Comparison of ENCODE assay signal across 28 cellular contexts in the genomic region with DNA sequence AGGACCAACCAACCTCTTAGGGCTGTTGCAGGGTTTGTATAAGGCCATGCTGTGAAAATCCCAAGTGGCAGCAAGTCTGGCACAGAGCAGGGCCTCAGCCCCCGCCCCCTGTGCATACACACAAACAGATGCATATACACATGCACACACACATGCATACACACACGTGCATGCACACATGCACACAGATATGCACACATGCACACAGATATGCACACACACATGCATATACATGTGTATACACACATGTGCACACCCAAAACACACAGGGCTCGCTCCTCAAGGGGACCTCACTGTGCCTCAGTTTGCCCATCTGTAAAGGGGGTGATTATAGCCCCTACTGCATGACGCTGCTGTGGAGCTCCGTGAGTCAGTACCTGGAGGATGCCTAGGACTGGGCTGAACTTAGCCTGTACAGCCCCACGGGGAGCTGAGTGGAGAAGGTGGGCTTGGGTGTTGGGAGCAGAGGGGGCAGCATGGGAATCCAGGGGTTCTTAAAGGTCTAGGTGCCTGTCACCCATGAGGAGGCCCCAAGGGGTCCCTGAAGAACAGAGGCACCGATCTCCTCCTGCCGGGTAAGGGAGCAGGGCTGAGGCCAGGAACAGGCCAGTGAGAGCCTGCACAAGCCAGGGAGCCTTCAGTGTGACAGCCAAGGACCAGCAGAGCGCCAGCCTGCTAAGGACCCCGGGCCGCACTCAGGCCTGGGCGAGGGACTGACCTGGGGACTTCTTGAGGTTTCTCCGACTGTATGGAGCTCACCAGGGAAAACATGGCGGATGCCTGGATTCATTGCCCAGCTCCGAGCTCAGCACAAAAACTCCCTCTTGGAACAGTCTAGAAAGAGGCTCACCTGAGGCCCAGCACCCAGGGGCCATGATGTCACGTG. TPM values are rescaled to one million over a fixed set of nuclear protein-coding genes. Genes with fewer than 3 reads are reported as not detected.
"Had no signal": no experiment of that assay in that cellular context is flagged by ENCODE, and none has a peak within 500 bp of the region (broad histone marks: within the 10 kb centered on the region; RNA-seq: fewer than 3 reads in every experiment).

No MANE protein-coding gene starts in this region.

- H3K27ac ChIP-seq: body of pancreas, cardiac muscle cell, epithelial cell of prostate, heart left ventricle, thoracic aorta had no signal

- H3K4me3 ChIP-seq: body of pancreas, cardiac muscle cell, heart left ventricle, mucosa of descending colon, thoracic aorta had no signal

- H3K4me1 Mint-ChIP-seq: activated B cell treated with CpG ODN at 0.5 μM for 24 hours; activated naive CD4-positive, alpha-beta T cell treated with anti-CD3 and anti-CD28 coated beads, Interleukin-2, amount 50 U/mL, for 24 hours; stimulated activated effector memory CD8-positive, alpha-beta T cell treated with anti-CD3 and anti-CD28 coated beads, Interleukin-12 subunit alpha, Interleukin-12 subunit beta, amount 100 ng/mL, for 72 hours; T-helper 17 cell had no signal

- H3K4me3 Mint-ChIP-seq: activated B cell treated with CpG ODN at 0.5 μM for 24 hours; activated CD4-positive, alpha-beta memory T cell treated with anti-CD3 and anti-CD28 coated beads for 36 hours; activated naive CD4-positive, alpha-beta T cell treated with anti-CD3 and anti-CD28 coated beads, Interleukin-2, amount 50 U/mL, for 24 hours; endodermal cell; nephron progenitor cell; stimulated activated effector memory CD8-positive, alpha-beta T cell treated with anti-CD3 and anti-CD28 coated beads, Interleukin-12 subunit alpha, Interleukin-12 subunit beta, amount 100 ng/mL, for 72 hours; T-helper 17 cell had no signal

- H3K27me3 ChIP-seq: body of pancreas, cardiac muscle cell had no signal

- FAIRE-seq: keratinocyte, small intestine had no signal

- H3K9me3 ChIP-seq: body of pancreas, heart left ventricle, mucosa of descending colon, thoracic aorta had no signal

- H3K36me3 ChIP-seq: cardiac muscle cell, heart left ventricle, thoracic aorta had no signal

- ATAC-seq: body of pancreas, sciatic nerve, T-helper 17 cell had no signal

- DNase-seq: activated B cell treated with CpG ODN at 0.5 μM for 24 hours; activated CD4-positive, alpha-beta T cell treated with anti-CD3 and anti-CD28 coated beads for 4 hours; activated T-cell treated with anti-CD3 and anti-CD28 coated beads, Interleukin-2, amount 50 U/mL, for 48 hours; anterior cingulate cortex; body of pancreas; cortex of kidney; mucosa of descending colon; nephron progenitor cell; occipital lobe; small intestine; stimulated activated CD4-positive, alpha-beta T cell treated with anti-CD3 and anti-CD28 coated beads, Interleukin-2, amount 100 ng/mL, for 24 hours; SW 1271; T-helper 17 cell had no signal

- H3K4me1 ChIP-seq: body of pancreas, heart left ventricle had no signal

- H3K27me3 Mint-ChIP-seq: activated B cell treated with CpG ODN at 0.5 μM for 24 hours; activated CD4-positive, alpha-beta memory T cell treated with anti-CD3 and anti-CD28 coated beads for 36 hours; activated naive CD4-positive, alpha-beta T cell treated with anti-CD3 and anti-CD28 coated beads, Interleukin-2, amount 50 U/mL, for 24 hours had no signal

- H3K27ac Mint-ChIP-seq: activated B cell treated with CpG ODN at 0.5 μM for 24 hours; activated CD4-positive, alpha-beta memory T cell treated with anti-CD3 and anti-CD28 coated beads for 36 hours; activated naive CD4-positive, alpha-beta T cell treated with anti-CD3 and anti-CD28 coated beads, Interleukin-2, amount 50 U/mL, for 24 hours; endodermal cell; nephron progenitor cell; stimulated activated effector memory CD8-positive, alpha-beta T cell treated with anti-CD3 and anti-CD28 coated beads, Interleukin-12 subunit alpha, Interleukin-12 subunit beta, amount 100 ng/mL, for 72 hours; T-helper 17 cell had no signal

- H3K9me3 Mint-ChIP-seq: activated B cell treated with CpG ODN at 0.5 μM for 24 hours; activated CD4-positive, alpha-beta memory T cell treated with anti-CD3 and anti-CD28 coated beads for 36 hours; activated naive CD4-positive, alpha-beta T cell treated with anti-CD3 and anti-CD28 coated beads, Interleukin-2, amount 50 U/mL, for 24 hours; endodermal cell; nephron progenitor cell; stimulated activated effector memory CD8-positive, alpha-beta T cell treated with anti-CD3 and anti-CD28 coated beads, Interleukin-12 subunit alpha, Interleukin-12 subunit beta, amount 100 ng/mL, for 72 hours had no signal

RNA-seq across cellular contexts. Expression of a gene that starts 24.0 kb away (rescaled TPM):
- total RNA-seq: activated B cell treated with CpG ODN at 0.5 μM for 24 hours; activated CD4-positive, alpha-beta memory T cell treated with anti-CD3 and anti-CD28 coated beads for 36 hours; body of pancreas; cardiac muscle cell; cerebellum; endodermal cell; fibroblast of villous mesenchyme; heart left ventricle; left lobe of liver; occipital lobe; renal cortical epithelial cell; sciatic nerve; T-helper 17 cell; thoracic aorta; ureter had no signal
- polyA plus RNA-seq: cardiac muscle cell, heart left ventricle, keratinocyte had no signal

RNA-seq across cellular contexts. Expression of a gene that starts 25.3 kb away (rescaled TPM):
- total RNA-seq: activated B cell treated with CpG ODN at 0.5 μM for 24 hours; activated CD4-positive, alpha-beta memory T cell treated with anti-CD3 and anti-CD28 coated beads for 36 hours; body of pancreas; cardiac muscle cell; cerebellum; endodermal cell; fibroblast of villous mesenchyme; heart left ventricle; left lobe of liver; occipital lobe; renal cortical epithelial cell; sciatic nerve; T-helper 17 cell; thoracic aorta; ureter had no signal
- polyA plus RNA-seq: cardiac muscle cell, heart left ventricle, keratinocyte had no signal

RNA-seq across cellular contexts. Expression of a gene that starts 53.4 kb away (rescaled TPM):
- total RNA-seq: activated CD4-positive, alpha-beta memory T cell treated with anti-CD3 and anti-CD28 coated beads for 36 hours; cardiac muscle cell; cerebellum; endodermal cell; fibroblast of villous mesenchyme; heart left ventricle; occipital lobe; renal cortical epithelial cell; sciatic nerve; thoracic aorta; ureter had no signal
- polyA plus RNA-seq: cardiac muscle cell, heart left ventricle, keratinocyte, small intestine had no signal

RNA-seq across cellular contexts. Expression of a gene that starts 55.7 kb away (rescaled TPM):
- total RNA-seq: activated B cell treated with CpG ODN at 0.5 μM for 24 hours, fibroblast of villous mesenchyme, T-helper 17 cell had no signal
- polyA plus RNA-seq: keratinocyte had no signal
